10 cellular contexts compared by ENCODE assay signal in the genomic region with DNA sequence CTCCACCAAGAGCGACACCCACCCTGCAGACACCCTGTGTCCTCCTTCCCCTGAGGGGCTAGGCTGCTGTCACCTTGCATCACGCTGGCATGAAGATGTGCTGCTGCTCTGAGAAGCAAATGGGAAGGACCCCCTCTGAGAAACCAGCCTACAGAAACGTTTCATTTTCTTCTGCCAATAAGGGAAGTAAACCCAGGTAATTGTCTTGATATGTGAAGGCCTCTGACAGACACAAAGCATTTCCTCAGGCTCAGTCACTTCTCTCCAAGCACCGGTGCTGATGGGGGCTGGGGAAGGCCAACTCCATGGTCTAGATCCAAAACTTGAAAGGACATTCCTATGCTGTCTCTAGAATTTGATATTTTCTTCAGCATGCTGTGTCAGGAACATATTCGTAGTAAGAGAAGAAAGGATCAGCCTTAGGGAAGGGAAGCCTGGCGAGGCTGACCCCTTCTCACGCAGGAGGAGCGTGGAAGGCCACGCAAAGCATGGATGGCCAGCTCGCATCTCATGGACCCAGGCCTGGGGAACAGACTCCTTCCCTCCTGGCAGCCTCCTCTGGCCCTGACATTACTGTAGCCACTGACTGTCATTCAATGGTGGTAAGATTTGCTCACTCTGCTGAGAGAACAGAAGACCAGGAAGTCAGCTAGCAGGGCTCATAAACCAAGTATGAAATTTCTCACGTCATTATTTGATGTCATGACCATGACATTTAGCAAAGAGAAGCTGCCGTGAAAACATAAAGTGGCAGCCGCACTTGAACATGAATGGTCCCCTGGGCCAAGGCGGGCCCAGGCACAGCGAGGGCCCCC. TPM values are rescaled to one million over a fixed set of nuclear protein-coding genes. Genes with fewer than 3 reads are reported as not detected.
DNase-seq lines count a peak whose midpoint lies in the region; ATAC-seq and TF ChIP-seq lines count a peak whose summit lies in the region.
"Had no signal": no experiment of that assay in that cellular context is flagged by ENCODE, and none has a peak within 500 bp of the region (broad histone marks: within the 10 kb centered on the region; RNA-seq: fewer than 3 reads in every experiment).

No MANE protein-coding gene starts in this region.

- no peaks in the 10 kb centered on the region for H3K9me3 Mint-ChIP-seq in stimulated activated naive CD8-positive, alpha-beta T cell treated with anti-CD3 and anti-CD28 coated beads, Interleukin-15, Interleukin-2, amounts not matched to agents 100 ng/mL and 50 ng/mL, for 24 hours

- H3K36me3 ChIP-seq in DOHH2 (ENCODE audit: control insufficient read depth, low read length) (no peaks in the 10 kb centered on the region), Peyer's patch (no peaks in the 10 kb centered on the region)

- peak overlapping the region; percentile 76 for H3K27ac Mint-ChIP-seq in stimulated activated naive CD8-positive, alpha-beta T cell treated with anti-CD3 and anti-CD28 coated beads, Interleukin-15, Interleukin-2, amounts not matched to agents 100 ng/mL and 50 ng/mL, for 24 hours

- H3K4me2 ChIP-seq in DOHH2 (ENCODE audit: low read length) = peak overlapping the region; percentile 70

- no peaks in the 10 kb centered on the region for H3K27me3 Mint-ChIP-seq in stimulated activated naive CD8-positive, alpha-beta T cell treated with anti-CD3 and anti-CD28 coated beads, Interleukin-15, Interleukin-2, amounts not matched to agents 100 ng/mL and 50 ng/mL, for 24 hours

- H3K4me3 ChIP-seq in DOHH2 (ENCODE audit: low read length) (peak overlapping the region; percentile 48), Peyer's patch (no peak overlapping the region), right cardiac atrium (ENCODE audit: low read length) (no peak overlapping the region)
- H3K4me3 ChIP-seq: SK-N-MC had no signal

- no peaks in the 10 kb centered on the region for H3K27me3 ChIP-seq in DOHH2 (ENCODE audit: control insufficient read depth, low read length)
- no peaks in the 10 kb centered on the region for H3K27me3 ChIP-seq in Peyer's patch
- H3K27me3 ChIP-seq in right cardiac atrium (ENCODE audit: control insufficient read depth, insufficient read depth) = no peaks in the 10 kb centered on the region

- peak overlapping the region; percentile 69 for H3K27ac ChIP-seq in DOHH2 (ENCODE audit: low read depth, low read length)
- peak overlapping the region; percentile 7 to 84 (median 58) for H3K27ac ChIP-seq in Peyer's patch
- H3K27ac ChIP-seq in right cardiac atrium (ENCODE audit: low read length) = peak overlapping the region; percentile 63
- H3K27ac ChIP-seq: SK-N-MC had no signal

- no peaks in the 10 kb centered on the region for H4K20me1 ChIP-seq in DOHH2 (ENCODE audit: control insufficient read depth, insufficient read depth, low read depth, low read length)

- ATAC-seq in right cardiac atrium (no peak), GM21526 (IDR thresholded peaks at IDR 0.05; ENCODE audit: low FRiP score, unreplicated experiment) (no peak), HG03095 (IDR thresholded peaks at IDR 0.05; ENCODE audit: unreplicated experiment) (no peak)

- DNase-seq in Peyer's patch = no peak
- DNase-seq in right cardiac atrium = no peak
- DNase-seq in GDM1 (lab: John Stamatoyannopoulos, UW) = no peak
- DNase-seq: NCI-H1092 had no signal

- H3K4me1 Mint-ChIP-seq in stimulated activated naive CD8-positive, alpha-beta T cell treated with anti-CD3 and anti-CD28 coated beads, Interleukin-15, Interleukin-2, amounts not matched to agents 100 ng/mL and 50 ng/mL, for 24 hours (ENCODE audit: low read depth) = peaks cover 55% of the 10 kb centered on the region

- no peaks in the 10 kb centered on the region for H3K9me2 ChIP-seq in DOHH2 (replicated peaks; ENCODE audit: control insufficient read depth, low read length)

- intact Hi-C loops in right cardiac atrium (cut with DNase I) = no loop called here

- 70% methylated on average over 15 of the region's 15 CpGs for WGBS in right cardiac atrium

- H3K36me3 Mint-ChIP-seq in stimulated activated naive CD8-positive, alpha-beta T cell treated with anti-CD3 and anti-CD28 coated beads, Interleukin-15, Interleukin-2, amounts not matched to agents 100 ng/mL and 50 ng/mL, for 24 hours (ENCODE audit: low read depth) = no peaks in the 10 kb centered on the region

- TF ChIP-seq CTCF in DOHH2 (IDR thresholded peaks at IDR 0.05; ENCODE audit: low read depth, low read length, poor library complexity, severe bottlenecking) (no peak), Peyer's patch (IDR thresholded peaks at IDR 0.05) (no peak)

- no peak for TF ChIP-seq POLR2A in Peyer's patch (IDR thresholded peaks at IDR 0.05)

- H3K9me3 ChIP-seq in DOHH2 (ENCODE audit: control insufficient read depth, insufficient read depth, low read length) (no peaks in the 10 kb centered on the region), Peyer's patch (no peaks in the 10 kb centered on the region), right cardiac atrium (ENCODE audit: control insufficient read depth, low read length) (no peaks in the 10 kb centered on the region)

- H3K4me3 Mint-ChIP-seq in stimulated activated naive CD8-positive, alpha-beta T cell treated with anti-CD3 and anti-CD28 coated beads, Interleukin-15, Interleukin-2, amounts not matched to agents 100 ng/mL and 50 ng/mL, for 24 hours = no peak overlapping the region

- H3K4me1 ChIP-seq in DOHH2 (ENCODE audit: control insufficient read depth, low read length) = peaks cover 53% of the 10 kb centered on the region
- H3K4me1 ChIP-seq in Peyer's patch = peaks cover 20 to 94% (median 46%) of the 10 kb centered on the region in 4 donors
- H3K4me1 ChIP-seq in right cardiac atrium (ENCODE audit: control insufficient read depth, insufficient read depth, low read length) = peaks cover 54% of the 10 kb centered on the region

- peaks cover 8% of the 10 kb centered on the region; the same call in 1 of the 2 replicates for H3F3A ChIP-seq in DOHH2 (ENCODE audit: control insufficient read depth, insufficient read depth)

- no peaks in the 10 kb centered on the region for H3K79me2 ChIP-seq in DOHH2 (ENCODE audit: control insufficient read depth, low read length)

RNA-seq across cellular contexts. Expression of a gene that starts 20.4 kb away (rescaled TPM):
- total RNA-seq in Peyer's patch (100 to 1,000 TPM in 3 of 4 donors, 10 to 100 TPM in 1; 49.5 to 160 (median 134) TPM), right cardiac atrium (10 to 100 TPM; 14.8 to 61.8 (median 40.7) TPM)
- polyA plus RNA-seq in right cardiac atrium = 29.3 TPM

RNA-seq across cellular contexts. Expression of a gene that starts 44.4 kb away (rescaled TPM):
- total RNA-seq in Peyer's patch (not detected), right cardiac atrium (under 1 TPM in 1 of 4 donors, not detected in 3; 0.44 TPM)
- 0.27 TPM for polyA plus RNA-seq in right cardiac atrium
- total RNA-seq: lower leg skin had no signal

RNA-seq across cellular contexts. Expression of a gene that starts 44.9 kb away (rescaled TPM):
- total RNA-seq in Peyer's patch = 10 to 100 TPM; 19.0 to 40.9 (median 31.6) TPM
- 10 to 100 TPM; 32.8 to 35.1 (median 34.8) TPM for total RNA-seq in right cardiac atrium
- 28.0 TPM for polyA plus RNA-seq in right cardiac atrium
